ENCODE assay signal across 24 cellular contexts in genomic region chr1:1335283-1335682, GRCh38.
"Had no signal": no experiment of that assay in that cellular context is flagged by ENCODE, and none has a peak within 500 bp of the region (broad histone marks: within the 10 kb centered on the region; RNA-seq: fewer than 3 reads in every experiment).

No MANE protein-coding gene starts in this region.

- H3K9me3 Mint-ChIP-seq: activated naive CD4-positive, alpha-beta T cell treated with anti-CD3 and anti-CD28 coated beads for 36 hours; activated naive CD8-positive, alpha-beta T cell treated with anti-CD3 and anti-CD28 coated beads for 36 hours; brain; natural killer cell; neural progenitor cell; stimulated activated effector memory CD8-positive, alpha-beta T cell treated with anti-CD3 and anti-CD28 coated beads, Interleukin-12 subunit alpha, Interleukin-12 subunit beta, amount 100 ng/mL, for 72 hours; stimulated activated naive CD8-positive, alpha-beta T cell treated with anti-CD3 and anti-CD28 coated beads, Interleukin-15, Interleukin-2, amounts not matched to agents 100 ng/mL and 50 ng/mL, for 24 hours had no signal

- H3K4me3 Mint-ChIP-seq: activated naive CD4-positive, alpha-beta T cell treated with anti-CD3 and anti-CD28 coated beads for 36 hours; activated naive CD8-positive, alpha-beta T cell treated with anti-CD3 and anti-CD28 coated beads for 36 hours; brain; natural killer cell; neural progenitor cell; stimulated activated effector memory CD8-positive, alpha-beta T cell treated with anti-CD3 and anti-CD28 coated beads, Interleukin-12 subunit alpha, Interleukin-12 subunit beta, amount 100 ng/mL, for 72 hours; stimulated activated naive CD8-positive, alpha-beta T cell treated with anti-CD3 and anti-CD28 coated beads, Interleukin-15, Interleukin-2, amounts not matched to agents 100 ng/mL and 50 ng/mL, for 24 hours had no signal

- DNase-seq: activated CD4-positive, alpha-beta T cell treated with anti-CD3 and anti-CD28 coated beads for 4 hours; activated CD4-positive, alpha-beta T cell treated with anti-CD3 and anti-CD28 coated beads, Interleukin-2, amount 50 U/mL, for 4 hours; activated effector memory CD4-positive, alpha-beta T cell treated with anti-CD3 and anti-CD28 coated beads, Interleukin-2, amount 50 U/mL, for 16 hours; activated naive CD4-positive, alpha-beta T cell treated with anti-CD3 and anti-CD28 coated beads for 36 hours; activated naive CD8-positive, alpha-beta T cell treated with anti-CD3 and anti-CD28 coated beads for 36 hours; adrenal gland; dorsolateral prefrontal cortex; effector memory CD4-positive, alpha-beta T cell; erythroblast; gastrocnemius medialis; glutamatergic neuron; left lung; lower lobe of right lung; natural killer cell; stimulated activated CD4-positive, alpha-beta T cell treated with anti-CD3 and anti-CD28 coated beads, Interleukin-2, amount 100 ng/mL, for 48 hours; trophoblast cell had no signal

- H3K27ac Mint-ChIP-seq: activated naive CD4-positive, alpha-beta T cell treated with anti-CD3 and anti-CD28 coated beads for 36 hours; activated naive CD8-positive, alpha-beta T cell treated with anti-CD3 and anti-CD28 coated beads for 36 hours; brain; natural killer cell; neural progenitor cell; stimulated activated effector memory CD8-positive, alpha-beta T cell treated with anti-CD3 and anti-CD28 coated beads, Interleukin-12 subunit alpha, Interleukin-12 subunit beta, amount 100 ng/mL, for 72 hours; stimulated activated naive CD8-positive, alpha-beta T cell treated with anti-CD3 and anti-CD28 coated beads, Interleukin-15, Interleukin-2, amounts not matched to agents 100 ng/mL and 50 ng/mL, for 24 hours had no signal

- H3K36me3 Mint-ChIP-seq: brain; natural killer cell; neural progenitor cell; stimulated activated effector memory CD8-positive, alpha-beta T cell treated with anti-CD3 and anti-CD28 coated beads, Interleukin-12 subunit alpha, Interleukin-12 subunit beta, amount 100 ng/mL, for 72 hours had no signal

- H3K4me3 ChIP-seq: adrenal gland, ascending aorta, coronary artery, dorsolateral prefrontal cortex, gastrocnemius medialis, left lung, lower lobe of right lung, neural progenitor cell, thoracic aorta had no signal

- ATAC-seq: gastrocnemius medialis; left lung; lower lobe of right lung; natural killer cell; stimulated activated effector memory CD8-positive, alpha-beta T cell treated with anti-CD3 and anti-CD28 coated beads, Interleukin-12 subunit alpha, Interleukin-12 subunit beta, amount 100 ng/mL, for 72 hours had no signal

- H3K36me3 ChIP-seq: neural progenitor cell had no signal

- H3K27me3 Mint-ChIP-seq: activated naive CD8-positive, alpha-beta T cell treated with anti-CD3 and anti-CD28 coated beads for 36 hours; brain; stimulated activated naive CD8-positive, alpha-beta T cell treated with anti-CD3 and anti-CD28 coated beads, Interleukin-15, Interleukin-2, amounts not matched to agents 100 ng/mL and 50 ng/mL, for 24 hours had no signal

- H3K27ac ChIP-seq: adrenal gland, ascending aorta, coronary artery, dorsolateral prefrontal cortex, gastrocnemius medialis, left lung, lower lobe of right lung, neural progenitor cell, thoracic aorta, VCaP had no signal

- H3K9me3 ChIP-seq: adrenal gland, ascending aorta, gastrocnemius medialis, left lung, lower lobe of right lung, thoracic aorta had no signal

- H3K4me1 ChIP-seq: ascending aorta, neural progenitor cell had no signal

- H3K4me1 Mint-ChIP-seq: activated naive CD8-positive, alpha-beta T cell treated with anti-CD3 and anti-CD28 coated beads for 36 hours; brain; natural killer cell; neural progenitor cell; stimulated activated effector memory CD8-positive, alpha-beta T cell treated with anti-CD3 and anti-CD28 coated beads, Interleukin-12 subunit alpha, Interleukin-12 subunit beta, amount 100 ng/mL, for 72 hours had no signal
